ENCODE assay signal across 25 cellular contexts in genomic region chr12:131235871-131236271, GRCh38.
"Had no signal": no experiment of that assay in that cellular context is flagged by ENCODE, and none has a peak within 500 bp of the region (broad histone marks: within the 10 kb centered on the region; RNA-seq: fewer than 3 reads in every experiment).

No MANE protein-coding gene starts in this region.

- H3K4me1 ChIP-seq: foreskin keratinocyte, suprapubic skin, tibial artery had no signal

- H3K27me3 ChIP-seq: esophagus muscularis mucosa, foreskin keratinocyte had no signal

- H3K4me1 Mint-ChIP-seq: activated B cell treated with CpG ODN at 0.5 μM for 24 hours; activated T-helper 17 cell treated with anti-CD3 and anti-CD28 coated beads, Interleukin-2, amount 50 U/mL, for 72 hours had no signal

- H3K9me3 ChIP-seq: neutrophil, suprapubic skin had no signal

- H3K27ac Mint-ChIP-seq: activated B cell treated with CpG ODN at 0.5 μM for 24 hours; activated CD8-positive, alpha-beta T cell treated with anti-CD3 and anti-CD28 coated beads for 36 hours; activated T-helper 17 cell treated with anti-CD3 and anti-CD28 coated beads, Interleukin-2, amount 50 U/mL, for 72 hours; progenitor cell of endocrine pancreas; stimulated activated memory B cell treated with anti-CD40 and anti-IgM and Interleukin-4, amounts not matched to agents 10 μg/mL and 1 μg/mL and 100 μg/mL, for 72 hours; T-helper 1 cell treated with Interleukin-12 subunit alpha and Interleukin-12 subunit beta and Interleukin-4 antibody, amounts not matched to agents 30 μg/mL and 1 μg/mL, for 36 hours had no signal

- H3K27ac ChIP-seq: esophagus muscularis mucosa, foreskin keratinocyte, neutrophil, skin epidermis, suprapubic skin, tibial artery had no signal

- H3K36me3 ChIP-seq: esophagus muscularis mucosa, heart left ventricle, neutrophil, suprapubic skin, tibial artery had no signal

- H3K4me3 ChIP-seq: esophagus muscularis mucosa, heart left ventricle, lung, skin epidermis, suprapubic skin, tibial artery had no signal

- H3K4me3 Mint-ChIP-seq: activated B cell treated with CpG ODN at 0.5 μM for 24 hours; activated CD8-positive, alpha-beta T cell treated with anti-CD3 and anti-CD28 coated beads for 36 hours; activated T-cell treated with anti-CD3 and anti-CD28 coated beads, Interleukin-2, amount 50 U/mL, for 4 hours; activated T-helper 17 cell treated with anti-CD3 and anti-CD28 coated beads, Interleukin-2, amount 50 U/mL, for 72 hours; central memory CD8-positive, alpha-beta T cell; nephron; stimulated activated memory B cell treated with anti-CD40 and anti-IgM and Interleukin-4, amounts not matched to agents 10 μg/mL and 1 μg/mL and 100 μg/mL, for 72 hours; T-helper 1 cell treated with Interleukin-12 subunit alpha and Interleukin-12 subunit beta and Interleukin-4 antibody, amounts not matched to agents 30 μg/mL and 1 μg/mL, for 36 hours had no signal

- H3K36me3 Mint-ChIP-seq: stimulated activated memory B cell treated with anti-CD40 and anti-IgM and Interleukin-4, amounts not matched to agents 10 μg/mL and 1 μg/mL and 100 μg/mL, for 72 hours had no signal

- H3K9me3 Mint-ChIP-seq: activated B cell treated with CpG ODN at 0.5 μM for 24 hours; activated T-cell treated with anti-CD3 and anti-CD28 coated beads, Interleukin-2, amount 50 U/mL, for 4 hours; activated T-helper 17 cell treated with anti-CD3 and anti-CD28 coated beads, Interleukin-2, amount 50 U/mL, for 72 hours; central memory CD8-positive, alpha-beta T cell; nephron; T-helper 1 cell treated with Interleukin-12 subunit alpha and Interleukin-12 subunit beta and Interleukin-4 antibody, amounts not matched to agents 30 μg/mL and 1 μg/mL, for 36 hours had no signal

- DNase-seq: activated B cell treated with CpG ODN at 0.5 μM for 24 hours; activated CD4-positive, alpha-beta T cell treated with anti-CD3 and anti-CD28 coated beads, Interleukin-2, amount 50 U/mL, for 1 hour; activated CD8-positive, alpha-beta T cell treated with anti-CD3 and anti-CD28 coated beads for 36 hours; activated gamma-delta T cell treated with Interleukin-2 at 50 U/mL for 16 hours; activated naive CD4-positive, alpha-beta T cell treated with anti-CD3 and anti-CD28 coated beads, Interleukin-2, amount 50 U/mL, for 16 hours; activated T-cell treated with anti-CD3 and anti-CD28 coated beads, Interleukin-2, amount 50 U/mL, for 4 hours; dermis blood vessel endothelial cell; effector CD4-positive, alpha-beta T cell; foreskin keratinocyte; heart left ventricle; kidney glomerular epithelial cell; stimulated activated CD4-positive, alpha-beta T cell treated with anti-CD3 and anti-CD28 coated beads, Interleukin-4, amount 100 ng/mL, for 4 hours; stimulated activated CD8-positive, alpha-beta memory T cell treated with anti-CD3 and anti-CD28 coated beads, Interleukin-4, amount 100 ng/mL, for 48 hours; tibial artery had no signal
